Comparison of ENCODE assay signal across 14 cellular contexts in the genomic region with DNA sequence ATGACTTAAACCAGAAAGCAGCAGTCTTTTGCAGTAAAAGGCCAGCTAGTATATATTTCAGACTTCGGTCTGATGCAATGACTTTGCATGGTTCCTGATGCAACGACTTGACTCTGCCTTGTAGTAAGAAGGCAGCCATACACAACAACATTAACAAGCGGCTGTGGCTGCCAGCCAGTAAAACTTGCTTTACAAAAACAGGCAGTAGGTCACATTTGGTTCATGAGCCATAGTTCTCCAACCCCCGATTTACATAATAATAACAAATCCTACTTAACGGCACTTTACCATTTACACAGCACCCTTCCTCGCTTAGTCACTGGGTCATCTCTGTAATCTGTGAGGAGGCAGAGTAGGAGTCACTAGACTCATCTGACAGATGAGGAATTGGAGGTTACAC.
DNase-seq lines count a peak whose midpoint lies in the region; ATAC-seq and TF ChIP-seq lines count a peak whose summit lies in the region.
"Had no signal": no experiment of that assay in that cellular context is flagged by ENCODE, and none has a peak within 500 bp of the region (broad histone marks: within the 10 kb centered on the region; RNA-seq: fewer than 3 reads in every experiment).

No MANE protein-coding gene starts in this region.

- H3K27me3 ChIP-seq in mammary epithelial cell (ENCODE audit: insufficient read depth, low read length): no peaks in the 10 kb centered on the region
- H3K27me3 ChIP-seq: adrenal gland, suprapubic skin had no signal

- CTCF ChIA-PET in MCF 10A (lab: Yijun Ruan, JAX): interaction anchor here (0.9 kb wide), 1 partner anchor 151 kb away, joined by 3 read pairs; no protein-coding TSS in a partner anchor
- CTCF ChIA-PET in mammary epithelial cell (lab: Charles Lee; ENCODE audit: low non-redundant PET): no interaction called here

- TF ChIP-seq CTCF in MCF 10A (IDR thresholded peaks at IDR 0.05; ENCODE audit: unreplicated experiment) (no peak), mammary epithelial cell (conservative IDR thresholded peaks at IDR 0.05 in 1 of 2, IDR thresholded peaks at IDR 0.05 in 1 of 2; ENCODE audit: extremely low read depth in 1 of 2, insufficient read depth in 1 of 2, low read depth in 1 of 2, low read length in 2 of 2) (no peak), astrocyte of the cerebellum (IDR thresholded peaks at IDR 0.05; ENCODE audit: low read depth, low read length, missing control alignments) (no peak)

- H3K27me3 Mint-ChIP-seq in MCF 10A (ENCODE audit: insufficient read depth, unreplicated experiment): no peaks in the 10 kb centered on the region

- peaks cover 4% of the 10 kb centered on the region for H3K36me3 Mint-ChIP-seq in MCF 10A (ENCODE audit: insufficient read depth, unreplicated experiment)

- DNase-seq in MCF 10A (ENCODE audit: unreplicated experiment) (peak; percentile 89), mammary epithelial cell (no peak), astrocyte of the cerebellum (ENCODE audit: low read depth) (peak; percentile 89), hepatic stellate cell (ENCODE audit: low spot score) (peak; percentile 18), amniotic stem cell (lab: John Stamatoyannopoulos, UW) (no peak), NCI-H748 (lab: John Stamatoyannopoulos, UW; ENCODE audit: unreplicated experiment) (no peak)
- DNase-seq: AML-193, kidney glomerular epithelial cell, NCI-H187 treated with DMSO at 0.1 percent for 48 hours, nucleus accumbens had no signal

- 52% methylated on average over 6 of the region's 6 CpGs for WGBS in mammary epithelial cell (ENCODE audit: low coverage, missing lambda C conversion rate)

- no peaks in the 10 kb centered on the region for H3K4me1 ChIP-seq in mammary epithelial cell (ENCODE audit: insufficient read depth, low read length)
- H3K4me1 ChIP-seq: adrenal gland, suprapubic skin had no signal

- H3K36me3 ChIP-seq in mammary epithelial cell (ENCODE audit: insufficient read depth, low read length): no peaks in the 10 kb centered on the region
- H3K36me3 ChIP-seq: adrenal gland, suprapubic skin had no signal

- peaks cover 6% of the 10 kb centered on the region for H3K4me1 Mint-ChIP-seq in MCF 10A (ENCODE audit: insufficient read depth, unreplicated experiment)

- intact Hi-C loops in MCF 10A (cut with micrococcal nuclease) (loop anchor here (5.0 kb wide), 1 partner anchor 66 kb away; no protein-coding TSS in a partner anchor), mammary epithelial cell (cut with micrococcal nuclease) (no loop called here)

- no peak overlapping the region for H3K9ac ChIP-seq in mammary epithelial cell (ENCODE audit: insufficient read depth, low read length)

- POLR2A ChIA-PET in MCF 10A (lab: Yijun Ruan, JAX): no interaction called here

- no peak overlapping the region for H3K27ac ChIP-seq in mammary epithelial cell (ENCODE audit: insufficient read depth, low read depth, low read length)
- H3K27ac ChIP-seq: adrenal gland, suprapubic skin had no signal

- dilution Hi-C loops in mammary epithelial cell (cut with HindIII; ENCODE audit: low sequenced_read_pairs): no loop called here

- no peak overlapping the region for H3K27ac Mint-ChIP-seq in MCF 10A (ENCODE audit: low read depth, unreplicated experiment)

- no peaks in the 10 kb centered on the region for H3K9me3 Mint-ChIP-seq in MCF 10A (ENCODE audit: unreplicated experiment)

- in situ Hi-C loops in mammary epithelial cell (cut with MboI; ENCODE audit: low sequenced_read_pairs in 2 of 2) (no loop called here), astrocyte of the cerebellum (cut with HindIII; ENCODE audit: low sequenced_read_pairs) (no loop called here)

- ATAC-seq in HG02759 (IDR thresholded peaks at IDR 0.05; ENCODE audit: unreplicated experiment) (no peak), HG03432 (IDR thresholded peaks at IDR 0.05; ENCODE audit: unreplicated experiment) (no peak)

- no peak overlapping the region for H3K4me2 ChIP-seq in mammary epithelial cell (ENCODE audit: insufficient read depth, low read depth, low read length)

- no TSS peak for BruUV-seq in MCF 10A (replicated peaks; lab: Mats Ljungman, UMichigan)
- BruUV-seq in mammary epithelial cell (replicated peaks; lab: Mats Ljungman, UMichigan): no TSS peak

- no peaks in the 10 kb centered on the region for H4K20me1 ChIP-seq in mammary epithelial cell (ENCODE audit: insufficient read depth, low read length)

- no peak overlapping the region for H3K4me3 ChIP-seq in mammary epithelial cell (replicated peaks in 1 of 3; ENCODE audit: insufficient read depth in 1 of 3, low read depth in 2 of 3, low read length in 3 of 3)
- no peak overlapping the region for H3K4me3 ChIP-seq in astrocyte of the cerebellum (ENCODE audit: low read depth, low read length)
- H3K4me3 ChIP-seq: adrenal gland, suprapubic skin had no signal

- no peak overlapping the region for H2AFZ ChIP-seq in mammary epithelial cell (ENCODE audit: low read depth, low read length)

- no peaks in the 10 kb centered on the region for H3K79me2 ChIP-seq in mammary epithelial cell (ENCODE audit: insufficient read depth, low read length)

- H3K9me3 ChIP-seq in mammary epithelial cell (replicated peaks; ENCODE audit: insufficient read depth, low read length): no peaks in the 10 kb centered on the region
- H3K9me3 ChIP-seq: adrenal gland, suprapubic skin had no signal

- no peak overlapping the region for H3K4me3 Mint-ChIP-seq in MCF 10A (ENCODE audit: unreplicated experiment)

Comparison
In these comparisons a context has a peak if more than half of its experiments do, and no peak if none do; other contexts are left out.
1. DNase-seq: peak in MCF 10A (single experiment), astrocyte of the cerebellum (single experiment) and hepatic stellate cell (single experiment); none in mammary epithelial cell (single experiment), amniotic stem cell (single experiment) and NCI-H748 (single experiment).